In the genomic region with DNA sequence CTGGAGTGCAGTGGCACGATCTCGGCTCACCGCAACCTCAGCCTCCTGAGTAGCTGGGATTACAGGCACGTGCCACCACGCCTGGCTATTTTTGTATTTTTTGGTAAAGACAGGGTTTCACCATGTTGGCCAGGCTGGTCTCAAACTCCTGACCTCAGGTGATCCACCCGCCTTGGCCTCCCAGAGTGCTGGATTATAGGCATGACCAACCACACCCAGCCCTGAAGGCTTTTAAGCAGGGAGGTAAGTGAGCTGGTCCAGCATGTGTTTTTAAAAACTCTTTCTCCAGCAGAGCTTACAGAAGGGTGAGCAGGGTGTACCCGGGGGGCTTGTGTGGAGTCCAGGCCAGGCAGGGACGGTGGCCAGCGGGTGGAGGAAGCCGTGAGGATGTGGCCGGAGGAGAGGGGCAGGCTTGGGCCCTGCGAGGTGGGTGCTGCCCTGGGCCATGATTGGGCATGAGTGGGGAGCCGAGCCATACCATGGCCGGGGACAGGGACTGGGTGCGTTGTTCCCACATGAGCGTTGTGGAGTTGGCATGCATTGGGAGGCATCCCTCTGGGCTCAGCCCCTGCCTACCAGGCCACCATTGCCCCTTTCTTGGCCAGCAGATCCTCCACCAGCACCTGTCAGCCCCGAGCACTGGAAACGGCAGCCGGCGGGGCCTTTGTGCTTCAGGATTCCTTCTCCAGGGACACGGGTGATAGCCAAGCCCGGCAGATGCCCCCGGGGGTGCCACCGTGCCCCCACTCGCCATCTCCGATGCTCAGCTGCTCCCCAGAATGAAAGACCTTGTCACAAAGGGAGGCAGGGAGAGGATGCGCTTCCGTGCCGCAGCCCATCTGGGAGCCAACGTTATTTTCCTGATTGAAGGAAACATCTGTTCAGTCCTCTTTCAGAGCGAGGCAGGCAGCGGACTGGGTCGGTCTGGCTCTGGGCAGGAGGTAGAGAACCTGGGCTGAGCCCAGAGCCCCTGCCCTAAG, we compare ENCODE assay signal across 2 cellular contexts.
TF ChIP-seq lines count a peak whose summit lies in the region.

No MANE protein-coding gene starts in this region.

TF ChIP-seq in HCT116, 20 proteins besides CTCF, POLR2A, EP300 and RAD21:
- TF ChIP-seq YY1 (IDR thresholded peaks at IDR 0.05; ENCODE audit: extremely low read depth, insufficient replicate concordance, low read depth, low read length), result no peak
- TF ChIP-seq FOSL1 (IDR thresholded peaks at IDR 0.05; ENCODE audit: low read depth), result no peak
- no peak for TF ChIP-seq SP1 (IDR thresholded peaks at IDR 0.05; ENCODE audit: low read depth)

TF ChIP-seq in H1, 55 proteins besides CTCF, POLR2A, EP300 and RAD21:
- no peak for TF ChIP-seq SP1 (IDR thresholded peaks at IDR 0.05; ENCODE audit: low read depth, low read length)
- TF ChIP-seq TEAD4 (IDR thresholded peaks at IDR 0.05; ENCODE audit: low read depth, low read length), result no peak
- no peak for TF ChIP-seq RFX5 (IDR thresholded peaks at IDR 0.05; ENCODE audit: borderline replicate concordance, low read depth, low read length)
- no peak for TF ChIP-seq TCF12 (IDR thresholded peaks at IDR 0.05; ENCODE audit: low read depth, low read length)
- TF ChIP-seq, protein P1, sequence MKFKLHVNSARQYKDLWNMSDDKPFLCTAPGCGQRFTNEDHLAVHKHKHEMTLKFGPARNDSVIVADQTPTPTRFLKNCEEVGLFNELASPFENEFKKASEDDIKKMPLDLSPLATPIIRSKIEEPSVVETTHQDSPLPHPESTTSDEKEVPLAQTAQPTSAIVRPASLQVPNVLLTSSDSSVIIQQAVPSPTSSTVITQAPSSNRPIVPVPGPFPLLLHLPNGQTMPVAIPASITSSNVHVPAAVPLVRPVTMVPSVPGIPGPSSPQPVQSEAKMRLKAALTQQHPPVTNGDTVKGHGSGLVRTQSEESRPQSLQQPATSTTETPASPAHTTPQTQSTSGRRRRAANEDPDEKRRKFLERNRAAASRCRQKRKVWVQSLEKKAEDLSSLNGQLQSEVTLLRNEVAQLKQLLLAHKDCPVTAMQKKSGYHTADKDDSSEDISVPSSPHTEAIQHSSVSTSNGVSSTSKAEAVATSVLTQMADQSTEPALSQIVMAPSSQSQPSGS (IDR thresholded peaks at IDR 0.05; ENCODE audit: low read length), result no peak
- no peak for TF ChIP-seq KDM4A (IDR thresholded peaks at IDR 0.05; ENCODE audit: low read depth, low read length, severe bottlenecking)
- TF ChIP-seq HDAC2 (IDR thresholded peaks at IDR 0.05; ENCODE audit: borderline replicate concordance in 1 of 2, low read depth in 2 of 2, low read length in 2 of 2), result no peak
- TF ChIP-seq, protein P2, sequence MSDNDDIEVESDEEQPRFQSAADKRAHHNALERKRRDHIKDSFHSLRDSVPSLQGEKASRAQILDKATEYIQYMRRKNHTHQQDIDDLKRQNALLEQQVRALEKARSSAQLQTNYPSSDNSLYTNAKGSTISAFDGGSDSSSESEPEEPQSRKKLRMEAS (IDR thresholded peaks at IDR 0.05), result no peak
- TF ChIP-seq JUN (IDR thresholded peaks at IDR 0.05; ENCODE audit: low read depth, low read length), result no peak
- TF ChIP-seq TAF1 (IDR thresholded peaks at IDR 0.05; ENCODE audit: low read depth, low read length), result no peak
- TF ChIP-seq SRF (IDR thresholded peaks at IDR 0.05; ENCODE audit: low read depth, low read length), result no peak
- TF ChIP-seq RNF2 (IDR thresholded peaks at IDR 0.05; ENCODE audit: borderline replicate concordance, low read depth, low read length, missing control alignments, poor library complexity, severe bottlenecking), result no peak
- TF ChIP-seq BRCA1 (IDR thresholded peaks at IDR 0.05; ENCODE audit: low read depth, low read length), result no peak
- no peak for TF ChIP-seq FOSL1 (IDR thresholded peaks at IDR 0.05; ENCODE audit: insufficient read depth, low read depth, low read length)
